Comparison of ENCODE assay signal across 1 cellular context in the genomic region with DNA sequence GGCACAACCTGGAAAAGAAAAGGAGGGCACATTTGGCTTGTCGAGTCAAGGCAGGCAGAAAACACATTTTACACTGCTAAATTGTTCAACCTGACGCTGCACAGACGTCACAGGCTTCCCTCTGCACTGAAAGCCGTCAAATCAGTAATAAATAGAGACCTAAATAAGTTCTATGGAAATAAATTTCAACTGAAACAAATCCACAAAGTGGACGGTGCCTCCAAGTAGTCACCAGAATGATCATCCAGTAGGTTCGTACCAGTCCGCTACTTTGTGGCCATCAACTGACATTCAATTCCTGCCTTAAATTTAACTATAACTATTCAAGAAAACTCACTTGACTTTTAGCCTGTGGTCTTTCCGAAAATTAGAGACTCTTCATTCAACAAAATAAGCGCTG.
TF ChIP-seq lines count a peak whose summit lies in the region.

No MANE protein-coding gene starts in this region.

TF ChIP-seq in endothelial cell of umbilical vein, 7 proteins besides CTCF, POLR2A, EP300 and RAD21:
- TF ChIP-seq, protein P1, sequence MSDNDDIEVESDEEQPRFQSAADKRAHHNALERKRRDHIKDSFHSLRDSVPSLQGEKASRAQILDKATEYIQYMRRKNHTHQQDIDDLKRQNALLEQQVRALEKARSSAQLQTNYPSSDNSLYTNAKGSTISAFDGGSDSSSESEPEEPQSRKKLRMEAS (IDR thresholded peaks at IDR 0.05; ENCODE audit: insufficient read depth, insufficient read length), result no peak
- TF ChIP-seq JUN (IDR thresholded peaks at IDR 0.05; ENCODE audit: borderline replicate concordance, insufficient read depth, insufficient read length, low read depth), result no peak
- TF ChIP-seq GATA2 (IDR thresholded peaks at IDR 0.05; ENCODE audit: insufficient read depth, insufficient read length, low read depth, low read length), result no peak
- no peak for TF ChIP-seq MYC (IDR thresholded peaks at IDR 0.05; ENCODE audit: low read depth, low read length)
- TF ChIP-seq POLR2AphosphoS5 (IDR thresholded peaks at IDR 0.05; ENCODE audit: insufficient read depth, low read depth, low read length), result no peak
- TF ChIP-seq EZH2 (IDR thresholded peaks at IDR 0.05; ENCODE audit: borderline replicate concordance, low read depth, low read length, severe bottlenecking), result no peak
- no peak for TF ChIP-seq FOS (IDR thresholded peaks at IDR 0.05; ENCODE audit: borderline replicate concordance, insufficient read depth, low read length)
